8 cellular contexts compared by ENCODE assay signal in the genomic region with DNA sequence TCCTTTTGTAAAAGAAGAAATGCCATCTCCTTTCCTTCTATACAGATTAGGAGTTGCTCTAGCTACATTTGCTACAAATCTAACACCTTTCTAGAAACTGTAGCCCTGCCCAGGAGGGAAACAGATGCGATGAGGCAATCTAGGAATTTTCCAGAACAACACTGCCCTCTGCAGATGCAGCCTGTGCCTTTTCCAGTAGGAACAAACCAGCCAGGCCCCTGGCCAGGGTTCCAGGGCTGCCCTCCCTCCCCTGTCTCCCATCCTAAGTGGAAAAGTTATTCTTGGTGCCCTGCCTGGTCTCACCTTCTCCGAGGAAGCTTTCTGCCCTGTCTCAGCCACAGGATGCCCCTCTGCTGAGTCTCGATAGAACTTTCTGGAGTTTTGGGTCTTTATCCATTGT. TPM values are rescaled to one million over a fixed set of nuclear protein-coding genes. Genes with fewer than 3 reads are reported as not detected.
DNase-seq lines count a peak whose midpoint lies in the region; ATAC-seq and TF ChIP-seq lines count a peak whose summit lies in the region.
"Not testable (repeated sequence)": the region's sequence is repeated elsewhere in the genome, so short reads cannot be mapped to it uniquely, and the experiment has no call there.

No MANE protein-coding gene starts in this region.

- H3K36me3 ChIP-seq in RWPE2 (ENCODE audit: low read depth); trophoblast cell (ENCODE audit: control insufficient read depth in 1 of 2, insufficient read depth in 2 of 2, low read length in 2 of 2): not testable (repeated sequence)

- H4K12ac ChIP-seq in trophoblast cell (ENCODE audit: low read depth, low read length) = not testable (repeated sequence)

- peak; percentile 35 for TF ChIP-seq CTCF in 22Rv1 (IDR thresholded peaks at IDR 0.05)
- TF ChIP-seq CTCF in LNCAP (IDR thresholded peaks at IDR 0.05) = peak; percentile 23; the same call in 1 of the 2 replicates
- peak; percentile 1 for TF ChIP-seq CTCF in RWPE2 (IDR thresholded peaks at IDR 0.05; ENCODE audit: poor library complexity, severe bottlenecking)
- peak in 1 of 2 experiments; percentile 46 for TF ChIP-seq CTCF in brain (conservative IDR thresholded peaks at IDR 0.05)
- TF ChIP-seq CTCF in fibroblast of pulmonary artery (IDR thresholded peaks at IDR 0.05; ENCODE audit: low read length, missing control alignments) = peak; percentile 60

- H3K4me1 Mint-ChIP-seq in brain = not testable (repeated sequence)

- peak; percentile 59 for ATAC-seq in RWPE2 (ENCODE audit: low read depth)

- H3K27me3 ChIP-seq in RWPE2 (ENCODE audit: insufficient read depth, poor library complexity, severe bottlenecking); layer of hippocampus (ENCODE audit: control insufficient read depth, insufficient read depth, low read length); trophoblast cell (ENCODE audit: insufficient read depth, low read length): not testable (repeated sequence)

- not testable (repeated sequence) for H3K79me2 ChIP-seq in trophoblast cell (ENCODE audit: control insufficient read depth, insufficient read depth, low read length, poor library complexity)

- not testable (repeated sequence) for H3K4me2 ChIP-seq in trophoblast cell (ENCODE audit: low read length)

- not testable (repeated sequence) for H2BK120ac ChIP-seq in trophoblast cell (ENCODE audit: insufficient read depth, low read length, poor library complexity)

- H3K9ac ChIP-seq in trophoblast cell (ENCODE audit: low read length) = not testable (repeated sequence)

- not testable (repeated sequence) for H2AFZ ChIP-seq in trophoblast cell (ENCODE audit: insufficient read depth, low read length, poor library complexity)

- no CpG with 5 or more reads among the region's 3 CpGs for WGBS in trophoblast cell (ENCODE audit: extremely low coverage, insufficient coverage, insufficient read length)

- H3K9me3 ChIP-seq in RWPE2 (ENCODE audit: severe bottlenecking); trophoblast cell (ENCODE audit: insufficient read depth, low read depth, low read length): not testable (repeated sequence)

- H3K4me3 ChIP-seq in RWPE2 (ENCODE audit: severe bottlenecking); fibroblast of pulmonary artery (replicated peaks; ENCODE audit: low read depth, low read length); trophoblast cell (ENCODE audit: low read depth, low read length): not testable (repeated sequence)

- not testable (repeated sequence) for H3K23ac ChIP-seq in trophoblast cell (ENCODE audit: low read length)

- not testable (repeated sequence) for H3K4ac ChIP-seq in trophoblast cell (ENCODE audit: low read depth, low read length)

- peaks cover 54% of the 10 kb centered on the region for H3K36me3 Mint-ChIP-seq in brain

- not testable (repeated sequence) for H3K27me3 Mint-ChIP-seq in brain

- H3K79me1 ChIP-seq in trophoblast cell (ENCODE audit: low read length) = not testable (repeated sequence)

- not testable (repeated sequence) for H3K14ac ChIP-seq in trophoblast cell (ENCODE audit: low read length)

- H3K4me1 ChIP-seq in RWPE2 (ENCODE audit: insufficient read depth, poor library complexity, severe bottlenecking); trophoblast cell (ENCODE audit: control insufficient read depth in 1 of 2, insufficient read depth in 2 of 2, low read length in 2 of 2): not testable (repeated sequence)

- DNase-seq in ELF-1 (ENCODE audit: low read depth, low spot score) (peak; percentile 78), fibroblast of pulmonary artery (ENCODE audit: low read depth) (peak; percentile 68), trophoblast cell (peak; percentile 72 to 77)
- not testable (repeated sequence) for DNase-seq in RWPE2 (ENCODE audit: low spot score)

- peak overlapping the region in 3 of 5 experiments; percentile 72 to 89 (median 83) for H3K27ac Mint-ChIP-seq in brain

- H3K18ac ChIP-seq in trophoblast cell (ENCODE audit: low read length) = not testable (repeated sequence)

- H2BK12ac ChIP-seq in trophoblast cell (ENCODE audit: low read length) = not testable (repeated sequence)

- not testable (repeated sequence) for H4K8ac ChIP-seq in trophoblast cell (ENCODE audit: low read depth, low read length)

- H2BK5ac ChIP-seq in trophoblast cell (ENCODE audit: low read depth, low read length, poor library complexity) = not testable (repeated sequence)

- H3K27ac ChIP-seq in 22Rv1 (peak overlapping the region; percentile 98), layer of hippocampus (ENCODE audit: low read depth, low read length) (peak overlapping the region; percentile 57)
- H3K27ac ChIP-seq in RWPE2 (ENCODE audit: poor library complexity, severe bottlenecking); trophoblast cell (ENCODE audit: low read depth, low read length): not testable (repeated sequence)

- H3K4me3 Mint-ChIP-seq in brain = not testable (repeated sequence)

- not testable (repeated sequence) for H3K9me3 Mint-ChIP-seq in brain

- not testable (repeated sequence) for H2AK5ac ChIP-seq in trophoblast cell (ENCODE audit: low read length)

- not testable (repeated sequence) for H4K91ac ChIP-seq in trophoblast cell (ENCODE audit: low read depth, low read length)

RNA-seq across cellular contexts. Expression of gene GTF2IRD1, which starts 59.1 kb away (rescaled TPM):
- 33.6 TPM for polyA plus RNA-seq in brain (ENCODE audit: insufficient read depth, low read depth, low replicate concordance)
- polyA plus RNA-seq in trophoblast cell (2013) = 20.3 and 24.6 TPM in 2 replicates
